26 cellular contexts compared by ENCODE assay signal in genomic region chr6:117472667-117473066, GRCh38. TPM values are rescaled to one million over a fixed set of nuclear protein-coding genes. Genes with fewer than 3 reads are reported as not detected.
"Had no signal": no experiment of that assay in that cellular context is flagged by ENCODE, and none has a peak within 500 bp of the region (broad histone marks: within the 10 kb centered on the region; RNA-seq: fewer than 3 reads in every experiment).

No MANE protein-coding gene starts in this region.

- H3K27me3 ChIP-seq: suprapubic skin, testis, thyroid gland, tibial artery, transverse colon, upper lobe of left lung, upper lobe of right lung, uterus, vagina had no signal

- H3K36me3 ChIP-seq: suprapubic skin, thoracic aorta, thyroid gland, tibial artery, tibial nerve, transverse colon, upper lobe of left lung, upper lobe of right lung, uterus, vagina had no signal

- H3K9me3 ChIP-seq: suprapubic skin, testis, thoracic aorta, thyroid gland, tibial artery, tibial nerve, transverse colon, upper lobe of left lung, upper lobe of right lung, uterus, vagina had no signal

- ATAC-seq: stimulated activated effector memory CD8-positive, alpha-beta T cell treated with anti-CD3 and anti-CD28 coated beads, Interleukin-12 subunit alpha, Interleukin-12 subunit beta, amount 100 ng/mL, for 72 hours; stimulated activated memory B cell treated with anti-CD40 and anti-IgM and Interleukin-4, amounts not matched to agents 10 μg/mL and 1 μg/mL and 100 μg/mL, for 72 hours; stimulated activated naive B cell treated with anti-CD40 and anti-IgM and Interleukin-4, amounts not matched to agents 10 μg/mL and 1 μg/mL and 100 μg/mL, for 72 hours; stimulated activated naive CD8-positive, alpha-beta T cell treated with anti-CD3 and anti-CD28 coated beads, Interleukin-15, amount 100 ng/mL, for 72 hours; stimulated activated naive CD8-positive, alpha-beta T cell treated with anti-CD3 and anti-CD28 coated beads, Interleukin-15, Interleukin-2, amounts not matched to agents 100 U/mL and 50 U/mL, for 24 hours; upper lobe of right lung had no signal

- H3K27ac ChIP-seq: suprapubic skin, testis, thoracic aorta, thyroid gland, tibial artery, tibial nerve, transverse colon, upper lobe of left lung, upper lobe of right lung, uterus, vagina had no signal

- H3K4me3 ChIP-seq: suprapubic skin, testis, thoracic aorta, thyroid gland, tibial artery, tibial nerve, transverse colon, upper lobe of left lung, upper lobe of right lung, uterus, vagina had no signal

- DNase-seq: stimulated activated CD4-positive, alpha-beta T cell treated with anti-CD3 and anti-CD28 coated beads, Interleukin-2, amount 100 ng/mL, for 48 hours; stimulated activated CD4-positive, alpha-beta T cell treated with anti-CD3 and anti-CD28 coated beads, Interleukin-4, amount 100 ng/mL, for 1 hour; stimulated activated CD4-positive, alpha-beta T cell treated with anti-CD3 and anti-CD28 coated beads, Interleukin-4, amount 100 ng/mL, for 24 hours; stimulated activated CD4-positive, alpha-beta T cell treated with anti-CD3 and anti-CD28 coated beads, Interleukin-4, amount 100 ng/mL, for 4 hours; stimulated activated CD8-positive, alpha-beta memory T cell treated with anti-CD3 and anti-CD28 coated beads, Interleukin-4, amount 100 ng/mL, for 48 hours; stimulated activated naive B cell treated with anti-CD40 and anti-IgM and Interleukin-4, amounts not matched to agents 10 μg/mL and 1 μg/mL and 100 μg/mL, for 72 hours; stimulated activated naive CD4-positive, alpha-beta T cell; stimulated activated naive CD4-positive, alpha-beta T cell treated with Interleukin-2 at 50 U/mL for 16 hours; stimulated activated naive CD8-positive, alpha-beta T cell treated with anti-CD3 and anti-CD28 coated beads, Interleukin-15, amount 100 ng/mL, for 72 hours; stimulated activated naive CD8-positive, alpha-beta T cell treated with anti-CD3 and anti-CD28 coated beads, Interleukin-15, Interleukin-2, amounts not matched to agents 100 U/mL and 50 U/mL, for 24 hours; substantia nigra; testis; thyroid gland; tibial artery; transverse colon; trophoblast cell; upper lobe of left lung; upper lobe of right lung; uterus had no signal

- H3K4me1 ChIP-seq: suprapubic skin, testis, thyroid gland, tibial artery, tibial nerve, transverse colon, upper lobe of right lung, uterus, vagina had no signal

RNA-seq across cellular contexts. Expression of gene ROS1, which starts 46.9 kb away (rescaled TPM):
- total RNA-seq: thoracic aorta, thyroid gland, tibial nerve, urinary bladder, vagina had no signal
- polyA plus RNA-seq: urinary bladder had no signal
